Comparison of ENCODE assay signal across 1 cellular context in the genomic region with DNA sequence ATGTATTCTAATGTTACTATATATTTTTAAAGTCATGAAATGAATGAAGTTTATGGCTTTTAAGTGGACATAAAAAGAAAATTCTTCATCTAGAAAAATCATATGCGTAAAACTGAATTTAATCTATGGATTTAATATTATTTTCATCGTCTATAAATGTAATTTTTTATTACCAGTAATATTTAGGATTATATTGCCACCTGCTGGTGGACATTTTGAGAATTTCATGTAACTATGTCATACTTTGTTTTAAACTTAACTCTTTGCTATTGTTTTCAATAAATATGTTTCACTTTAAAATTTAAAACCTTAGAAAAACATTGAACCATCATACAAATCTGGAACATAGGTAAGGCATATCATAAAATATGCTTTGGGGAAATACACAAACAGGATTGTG.
A peak's percentile ranks its signal among the peaks of the same experiment; 100 is the strongest.
TF ChIP-seq lines count a peak whose summit lies in the region.

No MANE protein-coding gene starts in this region.

TF ChIP-seq in HepG2, 621 proteins besides CTCF, POLR2A, EP300 and RAD21 (continued from another document):
- TF ChIP-seq CREB1 (IDR thresholded peaks at IDR 0.05), result peak; percentile 46; the same call in 1 of the 2 replicates
- TF ChIP-seq CREB1 (CRISPR knock-in tag; IDR thresholded peaks at IDR 0.05), result no peak
- no peak for TF ChIP-seq ARNT2 (CRISPR knock-in tag; IDR thresholded peaks at IDR 0.05; ENCODE audit: low read depth)
- no peak for TF ChIP-seq HNF4G (IDR thresholded peaks at IDR 0.05; ENCODE audit: borderline replicate concordance, low read depth, low read length)
- TF ChIP-seq HNF4G (CRISPR knock-in tag; IDR thresholded peaks at IDR 0.05; ENCODE audit: borderline replicate concordance, low read depth), result no peak
